In genomic region chr13:93217701-93218100, GRCh38 we compare ENCODE assay signal across 19 cellular contexts. TPM values are rescaled to one million over a fixed set of nuclear protein-coding genes. Genes with fewer than 3 reads are reported as not detected.
DNase-seq lines count a peak whose midpoint lies in the region; ATAC-seq, FAIRE-seq and TF ChIP-seq lines count a peak whose summit lies in the region.
"Had no signal": no experiment of that assay in that cellular context is flagged by ENCODE, and none has a peak within 500 bp of the region (broad histone marks: within the 10 kb centered on the region; RNA-seq: fewer than 3 reads in every experiment).

No MANE protein-coding gene starts in this region.

- TF ChIP-seq POLR2A in IMR-90 (IDR thresholded peaks at IDR 0.05; ENCODE audit: low read depth, low read length), result no peak

- FAIRE-seq in keratinocyte (lab: Jason Lieb, UNC), result peak; percentile 84
- FAIRE-seq: GM12892 had no signal

- no peak overlapping the region for H3K56ac ChIP-seq in IMR-90 (ENCODE audit: extremely low read depth, insufficient read depth, low read length)

- H3K4me1 ChIP-seq in GM23248 (ENCODE audit: insufficient read depth) (no peaks in the 10 kb centered on the region), IMR-90 (ENCODE audit: control insufficient read depth, insufficient read depth, low read length) (no peaks in the 10 kb centered on the region; the same call in 1 of the 2 replicates), adipocyte (ENCODE audit: control insufficient read depth, insufficient read depth, low read length) (peaks cover 15% of the 10 kb centered on the region), keratinocyte (ENCODE audit: control insufficient read depth, extremely low read depth, insufficient read depth, low read length) (peaks cover 3% of the 10 kb centered on the region)
- H3K4me1 ChIP-seq: BLaER1 treated with 17β-estradiol and CSF1 and Interleukin-3, amounts not matched to agents 10 nM and 100 nM; right atrium auricular region had no signal

- H3K27ac Mint-ChIP-seq in activated CD4-positive, alpha-beta T cell treated with anti-CD3 and anti-CD28 coated beads, Interleukin-2, amount 10 ng/mL, durations not matched to agents 24 days and 14 days, result no peak overlapping the region
- H3K27ac Mint-ChIP-seq: activated CD4-positive, alpha-beta T cell treated with anti-CD3 and anti-CD28 coated beads, Interleukin-2, amount 10 ng/mL, durations not matched to agents 7 days and 5 days; activated T-cell treated with anti-CD3 and anti-CD28 coated beads, Interleukin-2, amount 50 U/mL, for 72 hours; neural progenitor cell had no signal

- no peak for TF ChIP-seq RAD21 in IMR-90 (IDR thresholded peaks at IDR 0.05; ENCODE audit: low read length)

- H2BK120ac ChIP-seq in IMR-90 (ENCODE audit: low read depth, low read length), result no peak overlapping the region

- H3F3A ChIP-seq in GM23248 (ENCODE audit: insufficient read depth), result no peaks in the 10 kb centered on the region

- no peak overlapping the region for H3K4me3 Mint-ChIP-seq in activated CD4-positive, alpha-beta T cell treated with anti-CD3 and anti-CD28 coated beads, Interleukin-2, amount 10 ng/mL, durations not matched to agents 24 days and 14 days
- H3K4me3 Mint-ChIP-seq: activated CD4-positive, alpha-beta T cell treated with anti-CD3 and anti-CD28 coated beads, Interleukin-2, amount 10 ng/mL, durations not matched to agents 7 days and 5 days; activated T-cell treated with anti-CD3 and anti-CD28 coated beads, Interleukin-2, amount 50 U/mL, for 72 hours; neural progenitor cell had no signal

- in situ Hi-C loops in GM23248 (cut with MboI), result no loop called here
- in situ Hi-C loops in IMR-90 (cut with MboI; ENCODE audit: low sequenced_read_pairs), result no loop called here

- 36 to 45% methylated on average over 4 of the region's 4 CpGs for WGBS in GM23248 (ENCODE audit: low coverage in 1 of 2, low lambda C conversion rate in 2 of 2, missing lambda C conversion rate in 2 of 2), 2 experiments
- no CpG with 5 or more reads among the region's 4 CpGs for WGBS in IMR-90 (ENCODE audit: extremely low coverage in 2 of 2, insufficient read length in 1 of 2), 2 experiments

- no peak overlapping the region for H4K91ac ChIP-seq in IMR-90 (ENCODE audit: insufficient read depth, low read depth, low read length)

- H3K9me1 ChIP-seq in IMR-90 (ENCODE audit: insufficient read depth, low read length) (no peaks in the 10 kb centered on the region), keratinocyte (ENCODE audit: control insufficient read depth, extremely low read depth, insufficient read depth, low read length) (no peaks in the 10 kb centered on the region)

- no peak overlapping the region for H2BK15ac ChIP-seq in IMR-90 (ENCODE audit: low read depth, low read length)

- 0 out of 2 replicates have a peak, but pooled peaks cover 2% of the 10 kb centered on the region for H3K9me2 ChIP-seq in GM23248 (ENCODE audit: insufficient read depth)

- H3K4ac ChIP-seq in IMR-90 (ENCODE audit: low read depth, low read length), result no peak overlapping the region

- dilution Hi-C loops in IMR-90 (cut with HindIII; ENCODE audit: low sequenced_read_pairs, unreplicated experiment), result no loop called here
- dilution Hi-C loops in keratinocyte (cut with MboI; ENCODE audit: extremely low pct_ligation_motif_present, low sequenced_read_pairs), result no loop called here

- CTCF ChIA-PET in IMR-90 (lab: Yijun Ruan, JAX), result interaction anchor here (1.1 kb wide), 1 partner anchor 21 kb away, joined by 3 read pairs; no protein-coding TSS in a partner anchor

- intact Hi-C loops in IMR-90 (cut with micrococcal nuclease), result no loop called here
- intact Hi-C loops in activated CD4-positive, alpha-beta T cell treated with anti-CD3 and anti-CD28 coated beads, Interleukin-2, amount 10 ng/mL, durations not matched to agents 24 days and 14 days (cut with micrococcal nuclease), result no loop called here

- H4K8ac ChIP-seq in IMR-90 (ENCODE audit: low read depth in 2 of 2, low read length in 2 of 2), result no peak overlapping the region; a peak in 1 of 4 replicates

- H3K4me2 ChIP-seq in GM23248 (ENCODE audit: unreplicated experiment), result peak overlapping the region; percentile 9
- H3K4me2 ChIP-seq in IMR-90 (ENCODE audit: low read depth, low read length), result no peak overlapping the region; the same call in 1 of the 2 replicates
- H3K4me2 ChIP-seq in keratinocyte (ENCODE audit: control insufficient read depth, extremely low read depth, insufficient read depth, low read depth, low read length), result peak overlapping the region; percentile 19
- H3K4me2 ChIP-seq: BLaER1 treated with 17β-estradiol and CSF1 and Interleukin-3, amounts not matched to agents 10 nM and 100 nM; neural progenitor cell had no signal

- H2AK9ac ChIP-seq in IMR-90 (replicated peaks; ENCODE audit: low read depth, low read length, poor library complexity), result no peak overlapping the region

- no peak overlapping the region for H2AK5ac ChIP-seq in IMR-90 (ENCODE audit: low read depth, low read length)

- H3K9me3 Mint-ChIP-seq in activated CD4-positive, alpha-beta T cell treated with anti-CD3 and anti-CD28 coated beads, Interleukin-2, amount 10 ng/mL, durations not matched to agents 24 days and 14 days, result no peaks in the 10 kb centered on the region
- H3K9me3 Mint-ChIP-seq: activated CD4-positive, alpha-beta T cell treated with anti-CD3 and anti-CD28 coated beads, Interleukin-2, amount 10 ng/mL, durations not matched to agents 7 days and 5 days; neural progenitor cell had no signal

- TF ChIP-seq CTCF in IMR-90 (conservative IDR thresholded peaks at IDR 0.05; ENCODE audit: low read depth, low read length) (no peak), keratinocyte (optimal IDR thresholded peaks at IDR 0.05 in 1 of 3, IDR thresholded peaks at IDR 0.05 in 1 of 3, conservative IDR thresholded peaks at IDR 0.05 in 1 of 3; ENCODE audit: extremely low read depth in 1 of 3, insufficient read depth in 2 of 3, low read length in 3 of 3) (no peak)

- no peak overlapping the region for H2BK5ac ChIP-seq in IMR-90 (ENCODE audit: low read depth, low read length, poor library complexity, severe bottlenecking)

- no peaks in the 10 kb centered on the region for H3K27me3 Mint-ChIP-seq in activated CD4-positive, alpha-beta T cell treated with anti-CD3 and anti-CD28 coated beads, Interleukin-2, amount 10 ng/mL, durations not matched to agents 24 days and 14 days
- H3K27me3 Mint-ChIP-seq: activated CD4-positive, alpha-beta T cell treated with anti-CD3 and anti-CD28 coated beads, Interleukin-2, amount 10 ng/mL, durations not matched to agents 7 days and 5 days had no signal

- DNase-seq in GM23248, result peak; percentile 7
- no peak for DNase-seq in IMR-90
- DNase-seq in adipocyte (ENCODE audit: low read depth), result no peak
- no peak for DNase-seq in keratinocyte (ENCODE audit: low read depth, low spot score)
- DNase-seq in anterior cingulate cortex (lab: John Stamatoyannopoulos, UW), result no peak
- no peak for DNase-seq in HUDEP-2 (lab: John Stamatoyannopoulos, UW; ENCODE audit: unreplicated experiment in 76 of 76)
- no peak for DNase-seq in activated CD4-positive, alpha-beta T cell treated with anti-CD3 and anti-CD28 coated beads, Interleukin-2, amount 10 ng/mL, durations not matched to agents 24 days and 14 days
- DNase-seq: activated CD4-positive, alpha-beta T cell treated with anti-CD3 and anti-CD28 coated beads, Interleukin-2, amount 10 ng/mL, durations not matched to agents 7 days and 5 days; activated T-cell treated with anti-CD3 and anti-CD28 coated beads, Interleukin-2, amount 50 U/mL, for 72 hours; amniotic stem cell; dermis blood vessel endothelial cell; EL; MV-4-11; trophoblast cell had no signal

- no peaks in the 10 kb centered on the region for H3K36me3 ChIP-seq in GM23248 (ENCODE audit: low read depth)
- H3K36me3 ChIP-seq in IMR-90 (ENCODE audit: control insufficient read depth, insufficient read depth, low read length), result no peaks in the 10 kb centered on the region
- H3K36me3 ChIP-seq in adipocyte (ENCODE audit: control insufficient read depth, insufficient read depth, low read length, severe bottlenecking), result no peaks in the 10 kb centered on the region
- H3K36me3 ChIP-seq in keratinocyte (ENCODE audit: control insufficient read depth in 2 of 2, extremely low read depth in 1 of 2, insufficient read depth in 2 of 2, low read length in 2 of 2), result no peaks in the 10 kb centered on the region
- H3K36me3 ChIP-seq: BLaER1 treated with 17β-estradiol and CSF1 and Interleukin-3, amounts not matched to agents 10 nM and 100 nM; neural progenitor cell; right atrium auricular region had no signal

- no peaks in the 10 kb centered on the region for H3K36me3 Mint-ChIP-seq in activated CD4-positive, alpha-beta T cell treated with anti-CD3 and anti-CD28 coated beads, Interleukin-2, amount 10 ng/mL, durations not matched to agents 24 days and 14 days (ENCODE audit: low read depth)
- H3K36me3 Mint-ChIP-seq: neural progenitor cell had no signal

- POLR2A ChIA-PET in IMR-90 (lab: Charles Lee; ENCODE audit: unreplicated experiment), result interaction anchor here (0.6 to 0.7 kb wide), 2 partner anchors 172 to 1019 kb away, joined by 3 to 7 read pairs; no protein-coding TSS in a partner anchor

- H4K20me1 ChIP-seq in GM23248 (ENCODE audit: insufficient read depth) (no peaks in the 10 kb centered on the region), IMR-90 (ENCODE audit: insufficient read depth, low read length) (no peaks in the 10 kb centered on the region), keratinocyte (ENCODE audit: control insufficient read depth, extremely low read depth, insufficient read depth, low read length) (no peaks in the 10 kb centered on the region)
- H4K20me1 ChIP-seq: BLaER1 treated with 17β-estradiol and CSF1 and Interleukin-3, amounts not matched to agents 10 nM and 100 nM had no signal

- H4K5ac ChIP-seq in IMR-90 (ENCODE audit: low read depth, low read length), result peak overlapping the region; percentile 95

- H3K27me3 ChIP-seq in GM23248 (replicated peaks; ENCODE audit: insufficient read depth) (no peaks in the 10 kb centered on the region), IMR-90 (ENCODE audit: control insufficient read depth, insufficient read depth, low read length) (no peaks in the 10 kb centered on the region), adipocyte (replicated peaks; ENCODE audit: control insufficient read depth, insufficient read depth, low read length) (no peaks in the 10 kb centered on the region), keratinocyte (ENCODE audit: control insufficient read depth, extremely low read depth, insufficient read depth, low read length) (no peaks in the 10 kb centered on the region)
- H3K27me3 ChIP-seq: BLaER1 treated with 17β-estradiol and CSF1 and Interleukin-3, amounts not matched to agents 10 nM and 100 nM; right atrium auricular region had no signal

- H3K79me1 ChIP-seq in IMR-90 (ENCODE audit: low read depth in 1 of 2, low read length in 2 of 2), result no peaks in the 10 kb centered on the region

- H3K4me1 Mint-ChIP-seq in activated CD4-positive, alpha-beta T cell treated with anti-CD3 and anti-CD28 coated beads, Interleukin-2, amount 10 ng/mL, durations not matched to agents 24 days and 14 days, result no peaks in the 10 kb centered on the region
- H3K4me1 Mint-ChIP-seq: activated CD4-positive, alpha-beta T cell treated with anti-CD3 and anti-CD28 coated beads, Interleukin-2, amount 10 ng/mL, durations not matched to agents 7 days and 5 days had no signal

- H3K18ac ChIP-seq in IMR-90 (ENCODE audit: low read depth, low read length), result peak overlapping the region; percentile 88; the same call in 1 of the 2 replicates

- H3K9ac ChIP-seq in GM23248 (no peak overlapping the region), IMR-90 (ENCODE audit: low read depth, low read length) (no peak overlapping the region), adipocyte (ENCODE audit: low read length) (peak overlapping the region; percentile 15), keratinocyte (ENCODE audit: control insufficient read depth, extremely low read depth, insufficient read depth, low read length) (no peak overlapping the region)
- H3K9ac ChIP-seq: BLaER1 treated with 17β-estradiol and CSF1 and Interleukin-3, amounts not matched to agents 10 nM and 100 nM; neural progenitor cell had no signal

- no peaks in the 10 kb centered on the region for H3K79me2 ChIP-seq in GM23248 (ENCODE audit: insufficient read depth)
- no peaks in the 10 kb centered on the region for H3K79me2 ChIP-seq in keratinocyte (ENCODE audit: control insufficient read depth, insufficient read depth, low read length)

- H3K14ac ChIP-seq in IMR-90 (replicated peaks; ENCODE audit: low read depth, low read length), result 0 out of 2 replicates have a peak overlapping the region, but pooled peaks have one; percentile 48

- no peak overlapping the region for H3K27ac ChIP-seq in GM23248
- peak overlapping the region; percentile 44; the same call in 1 of the 2 replicates for H3K27ac ChIP-seq in IMR-90 (ENCODE audit: insufficient read depth, low read length)
- no peak overlapping the region for H3K27ac ChIP-seq in keratinocyte (ENCODE audit: control insufficient read depth, insufficient read depth, low read length)
- H3K27ac ChIP-seq: BLaER1 treated with 17β-estradiol and CSF1 and Interleukin-3, amounts not matched to agents 10 nM and 100 nM; neural progenitor cell; right atrium auricular region had no signal

- H3K4me3 ChIP-seq in GM23248 (no peak overlapping the region), IMR-90 (ENCODE audit: insufficient read depth, low read depth, low read length) (no peak overlapping the region), adipocyte (ENCODE audit: low read length) (peak overlapping the region; percentile 38), keratinocyte (ENCODE audit: control insufficient read depth in 2 of 3, extremely low read depth in 1 of 3, insufficient read depth in 2 of 3, low read depth in 1 of 3, low read length in 3 of 3) (no peak overlapping the region)
- H3K4me3 ChIP-seq: BLaER1 treated with 17β-estradiol and CSF1 and Interleukin-3, amounts not matched to agents 10 nM and 100 nM; neural progenitor cell; right atrium auricular region had no signal

- BruUV-seq in IMR-90 (replicated peaks; lab: Mats Ljungman, UMichigan), result no TSS peak

- H2AFZ ChIP-seq in GM23248, result peak overlapping the region; percentile 42
- no peak overlapping the region for H2AFZ ChIP-seq in IMR-90 (replicated peaks; ENCODE audit: low read length, poor library complexity)
- no peak overlapping the region for H2AFZ ChIP-seq in keratinocyte (ENCODE audit: control insufficient read depth, low read length)
- H2AFZ ChIP-seq: neural progenitor cell had no signal

- ATAC-seq in IMR-90 (ENCODE audit: low read depth), result peak; percentile 46; the same call in 1 of the 2 replicates
- no peak for ATAC-seq in HG02678 (IDR thresholded peaks at IDR 0.05; ENCODE audit: unreplicated experiment)
- ATAC-seq: activated T-cell treated with anti-CD3 and anti-CD28 coated beads, Interleukin-2, amount 50 U/mL, for 72 hours had no signal

- no peak overlapping the region for H2BK20ac ChIP-seq in IMR-90 (ENCODE audit: low read depth, low read length)

- H3K23ac ChIP-seq in IMR-90 (ENCODE audit: low read depth, low read length), result no peak overlapping the region

- H3K9me3 ChIP-seq in GM23248 (ENCODE audit: low read depth) (no peaks in the 10 kb centered on the region), IMR-90 (ENCODE audit: control insufficient read depth, insufficient read depth, low read length) (no peaks in the 10 kb centered on the region), adipocyte (ENCODE audit: control insufficient read depth, low read length) (no peaks in the 10 kb centered on the region), keratinocyte (ENCODE audit: control insufficient read depth, low read depth, low read length) (no peaks in the 10 kb centered on the region)
- H3K9me3 ChIP-seq: BLaER1 treated with 17β-estradiol and CSF1 and Interleukin-3, amounts not matched to agents 10 nM and 100 nM; right atrium auricular region had no signal

RNA-seq across cellular contexts. Expression of gene GPC6, which starts 8.9 kb away (rescaled TPM):
- total RNA-seq in GM23248 (2014; rRNA removed; shearing (Covaris generic)), result 20.8 and 22.6 TPM in 2 replicates
- polyA plus RNA-seq in GM23248 (2016; fragmentation: Nextera tagmentation; extraction: Ambion mirVana) (13.8 and 14.4 TPM in 2 replicates), IMR-90 (2012; rRNA removed) (14.3 and 14.9 TPM in 2 replicates), keratinocyte (0.42 to 0.49 TPM (median 0.45 TPM) in 3 replicates)
- 31.4 and 39.4 TPM in 2 replicates for total RNA-seq in IMR-90 (2012; rRNA removed)
- 4.9 and 11.6 TPM in 2 replicates for polyA plus RNA-seq in IMR-90 (2012; cell fraction: cytosol; rRNA removed)
- polyA plus RNA-seq in IMR-90 (2012; cell fraction: nucleus; rRNA removed; ENCODE audit: low replicate concordance), result 4.4 and 7.9 TPM in 2 replicates
- 0.34 TPM for polyA plus RNA-seq in keratinocyte (2011; ENCODE audit: low read depth)
- 0.17 and 0.29 TPM in 2 replicates for polyA plus RNA-seq in keratinocyte (2011; cell fraction: cytosol; rRNA removed)
- 0.43 and 0.47 TPM in 2 replicates for polyA plus RNA-seq in keratinocyte (2011; cell fraction: nucleus; rRNA removed)
- 0.28 and 0.53 TPM in 2 replicates for polyA plus RNA-seq in keratinocyte (2012; ENCODE audit: low replicate concordance)
- polyA minus RNA-seq in keratinocyte, result 0.39 to 2.5 TPM (median 1.1 TPM) in 3 replicates
- polyA minus RNA-seq in keratinocyte (2011; cell fraction: cytosol; rRNA and poly(A)+ RNA removed), result 0.38 TPM
- 0.95 and 2.9 TPM in 2 replicates for polyA minus RNA-seq in keratinocyte (2011; cell fraction: nucleus; rRNA and poly(A)+ RNA removed)
- total RNA-seq in activated CD4-positive, alpha-beta T cell treated with anti-CD3 and anti-CD28 coated beads, Interleukin-2, amount 10 ng/mL, durations not matched to agents 24 days and 14 days, result not detected in 2 replicates
- total RNA-seq: activated CD4-positive, alpha-beta T cell treated with anti-CD3 and anti-CD28 coated beads, Interleukin-2, amount 10 ng/mL, durations not matched to agents 7 days and 5 days; activated T-cell treated with anti-CD3 and anti-CD28 coated beads, Interleukin-2, amount 50 U/mL, for 72 hours had no signal

Comparison
In these comparisons a context has a peak if more than half of its experiments do, and no peak if none do; other contexts are left out.
1. RNA of gene GPC6, which starts 8.9 kb away (total RNA-seq): 31.4 to 39.4 TPM in IMR-90 and 20.8 to 22.6 TPM in GM23248; not detected in activated CD4-positive, alpha-beta T cell treated with anti-CD3 and anti-CD28 coated beads, Interleukin-2, amount 10 ng/mL, durations not matched to agents 24 days and 14 days; every median in the first group is over 10 times any median in the second.